1 cellular context compared by ENCODE assay signal in genomic region chr20:22586645-22587310, GRCh38.
TF ChIP-seq lines count a peak whose summit lies in the region.

No MANE protein-coding gene starts in this region.

TF ChIP-seq in K562, 482 proteins besides CTCF, POLR2A, EP300 and RAD21 (continued from another document):
- TF ChIP-seq ZBTB9 (CRISPR knock-in tag; IDR thresholded peaks at IDR 0.05) = no peak
- no peak for TF ChIP-seq ZNF140 (CRISPR knock-in tag; IDR thresholded peaks at IDR 0.05)
- TF ChIP-seq ZFPM2 (CRISPR knock-in tag; IDR thresholded peaks at IDR 0.05) = no peak
- no peak; the same call in 1 of the 2 replicates for TF ChIP-seq THRA (IDR thresholded peaks at IDR 0.05)
- no peak for TF ChIP-seq SOX6 (IDR thresholded peaks at IDR 0.05)
- TF ChIP-seq SMARCE1 (IDR thresholded peaks at IDR 0.05) = no peak
- TF ChIP-seq NRF1 (conservative IDR thresholded peaks at IDR 0.05 in 1 of 2, IDR thresholded peaks at IDR 0.05 in 1 of 2) = 0 out of 4 replicates have a peak, but pooled peaks of 1 of the 2 experiments have one; percentile 9
- no peak for TF ChIP-seq MYNN (IDR thresholded peaks at IDR 0.05)
- TF ChIP-seq MYNN (CRISPR knock-in tag; IDR thresholded peaks at IDR 0.05) = no peak
- TF ChIP-seq ZNF384 (IDR thresholded peaks at IDR 0.05; ENCODE audit: low read depth, low read length) = no peak
- no peak for TF ChIP-seq BHLHE40 (IDR thresholded peaks at IDR 0.05; ENCODE audit: low read length)
- no peak for TF ChIP-seq FOXA3 (CRISPR knock-in tag; conservative IDR thresholded peaks at IDR 0.05 in 1 of 2, IDR thresholded peaks at IDR 0.05 in 1 of 2)
- no peak for TF ChIP-seq BDP1 (IDR thresholded peaks at IDR 0.05; ENCODE audit: insufficient read depth, insufficient read length)
- peak; percentile 57; the same call in 1 of the 2 replicates for TF ChIP-seq ZBTB7A (IDR thresholded peaks at IDR 0.05; ENCODE audit: borderline replicate concordance, control insufficient read depth, low read depth, low read length)
- TF ChIP-seq SAFB2 (IDR thresholded peaks at IDR 0.05; ENCODE audit: borderline replicate concordance, low read depth, low read length, severe bottlenecking) = no peak
- TF ChIP-seq RB1 (IDR thresholded peaks at IDR 0.05; ENCODE audit: low read depth) = 0 out of 2 replicates have a peak, but pooled peaks have one; percentile 30
- TF ChIP-seq NR4A1 (CRISPR knock-in tag; IDR thresholded peaks at IDR 0.05) = no peak
- no peak for TF ChIP-seq NR4A1 (tag; IDR thresholded peaks at IDR 0.05)
- TF ChIP-seq L3MBTL2 (IDR thresholded peaks at IDR 0.05) = peak; percentile 31; the same call in 1 of the 2 replicates
- TF ChIP-seq CBFB (CRISPR knock-in tag; IDR thresholded peaks at IDR 0.05) = no peak
- no peak for TF ChIP-seq HDAC8 (tag; IDR thresholded peaks at IDR 0.05)
- TF ChIP-seq KHSRP (IDR thresholded peaks at IDR 0.05) = no peak
- TF ChIP-seq ATF2 (CRISPR knock-in tag; IDR thresholded peaks at IDR 0.05) = no peak
- TF ChIP-seq KAT7 (CRISPR knock-in tag; IDR thresholded peaks at IDR 0.05; ENCODE audit: borderline replicate concordance) = no peak
- TF ChIP-seq BACH1 (tag; IDR thresholded peaks at IDR 0.05) = no peak
- no peak for TF ChIP-seq SMARCB1 (IDR thresholded peaks at IDR 0.05; ENCODE audit: insufficient read length, low read depth)
- no peak for TF ChIP-seq SRF (CRISPR knock-in tag; IDR thresholded peaks at IDR 0.05)
- no peak for TF ChIP-seq PRDM10 (IDR thresholded peaks at IDR 0.05; ENCODE audit: partially characterized antibody)
- TF ChIP-seq KDM2B (CRISPR knock-in tag; IDR thresholded peaks at IDR 0.05) = no peak
- no peak for TF ChIP-seq ZKSCAN3 (CRISPR knock-in tag; IDR thresholded peaks at IDR 0.05)
- peak; percentile 32; the same call in 1 of the 2 replicates for TF ChIP-seq VEZF1 (CRISPR knock-in tag; IDR thresholded peaks at IDR 0.05)
- no peak for TF ChIP-seq NCOA4 (IDR thresholded peaks at IDR 0.05; ENCODE audit: partially characterized antibody)
- TF ChIP-seq E2F3 (CRISPR knock-in tag; IDR thresholded peaks at IDR 0.05) = no peak
- TF ChIP-seq RAD51 (IDR thresholded peaks at IDR 0.05; ENCODE audit: borderline replicate concordance, low read depth) = no peak
- TF ChIP-seq NR1H2 (CRISPR knock-in tag; IDR thresholded peaks at IDR 0.05) = no peak
- no peak for TF ChIP-seq SMAD4 (CRISPR knock-in tag; conservative IDR thresholded peaks at IDR 0.05)
- no peak for TF ChIP-seq RBM14 (IDR thresholded peaks at IDR 0.05; ENCODE audit: borderline replicate concordance, insufficient read depth, low read depth, low read length)
- TF ChIP-seq ASH1L (IDR thresholded peaks at IDR 0.05; ENCODE audit: borderline replicate concordance, low read depth, partially characterized antibody) = no peak
TF ChIP-seq in K562: peak in this region for 16.
